Comparison of ENCODE assay signal across 7 cellular contexts in the genomic region with DNA sequence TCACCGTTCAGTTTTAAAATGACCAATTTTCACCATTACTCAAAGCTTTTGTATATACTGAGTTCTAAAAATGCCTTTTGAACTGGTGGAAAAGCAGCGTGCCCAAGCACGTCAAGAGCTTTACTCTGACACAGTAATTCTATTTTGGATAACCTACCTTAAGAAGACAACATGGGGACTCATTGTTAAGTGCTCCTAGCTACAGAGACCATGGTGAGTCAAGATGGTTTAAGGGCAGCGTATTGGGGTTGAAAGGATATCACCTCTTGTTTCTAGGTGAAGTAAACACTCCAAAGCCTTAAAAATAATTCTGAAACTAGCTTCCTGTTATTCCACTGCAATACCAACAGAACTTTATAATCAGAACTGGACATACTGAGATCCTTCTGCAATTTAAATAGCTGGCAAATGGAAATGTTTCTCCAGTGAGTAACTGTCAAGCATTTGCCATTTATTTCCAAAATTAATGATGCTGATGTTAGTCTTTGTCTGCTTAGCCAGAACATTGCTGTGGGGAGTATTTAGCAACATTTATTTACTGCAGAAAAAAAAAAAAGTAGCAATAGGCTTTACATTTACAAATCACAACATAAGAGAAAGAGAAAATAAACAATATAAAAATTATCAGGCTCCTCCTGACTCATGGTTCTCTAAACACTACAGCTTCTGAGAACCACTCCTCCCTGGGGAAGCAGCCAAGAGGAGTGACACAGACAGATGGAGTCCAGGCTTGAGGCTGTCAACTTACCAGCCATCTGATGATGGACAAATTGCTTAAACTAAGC. TPM values are rescaled to one million over a fixed set of nuclear protein-coding genes. Genes with fewer than 3 reads are reported as not detected.
DNase-seq lines count a peak whose midpoint lies in the region; FAIRE-seq lines count a peak whose summit lies in the region.
"Not testable (repeated sequence)": the region's sequence is repeated elsewhere in the genome, so short reads cannot be mapped to it uniquely, and the experiment has no call there.

No MANE protein-coding gene starts in this region.

- peak; percentile 47 for FAIRE-seq in islet of Langerhans (lab: Jason Lieb, UNC)

- H3K27me3 ChIP-seq in SJCRH30: not testable (repeated sequence)

- not testable (repeated sequence) for H3K9me3 ChIP-seq in SJCRH30 (replicated peaks)

- not testable (repeated sequence) for H3K36me3 ChIP-seq in SJCRH30

- H3K27ac ChIP-seq in SJCRH30: peak overlapping the region; percentile 45

- H3K4me3 ChIP-seq in SJCRH30: not testable (repeated sequence)

- H3K4me1 ChIP-seq in SJCRH30: not testable (repeated sequence)

- DNase-seq in GM03348 (ENCODE audit: low spot score) (peak; percentile 29), NCI-H2107 treated with DMSO at 0.1 percent for 48 hours (lab: John Stamatoyannopoulos, UW; ENCODE audit: unreplicated experiment) (peak; percentile 14), SJCRH30 (peak; percentile 74 to 83), brain pericyte (ENCODE audit: low read depth, low spot score) (peak; percentile 5), fibroblast of peridontal ligament (ENCODE audit: extremely low read depth) (peak; percentile 72), pons (ENCODE audit: low spot score) (peak; percentile 79)

RNA-seq across cellular contexts. Expression of a gene that starts 44.2 kb away (rescaled TPM):
- 7.2 and 7.6 TPM in 2 replicates for total RNA-seq in SJCRH30 (2014; rRNA removed; shearing (Covaris generic))

Comparison
In these comparisons a context has a peak if more than half of its experiments do, and no peak if none do; other contexts are left out.
1. DNase-seq: peak in every context shown above with its lines; median percentile 79 in pons; 78 in SJCRH30; 72 in fibroblast of peridontal ligament; 29 in GM03348; 14 in NCI-H2107 treated with DMSO at 0.1 percent for 48 hours; 5 in brain pericyte.